1 cellular context compared by ENCODE assay signal in genomic region chr2:238263204-238264071, GRCh38.
TF ChIP-seq lines count a peak whose summit lies in the region.

No MANE protein-coding gene starts in this region.

TF ChIP-seq in HepG2, 621 proteins besides CTCF, POLR2A, EP300 and RAD21 (continued from another document and continues in another):
- TF ChIP-seq ZNF841 (CRISPR knock-in tag; IDR thresholded peaks at IDR 0.05; ENCODE audit: borderline replicate concordance) (no peak), MAZ (IDR thresholded peaks at IDR 0.05; ENCODE audit: borderline replicate concordance, low read depth, low read length) (no peak), MAZ (CRISPR knock-in tag; IDR thresholded peaks at IDR 0.05; ENCODE audit: low read depth) (0 out of 2 replicates have a peak, but pooled peaks have one; percentile 47), FOXC1 (CRISPR knock-in tag; IDR thresholded peaks at IDR 0.05; ENCODE audit: borderline replicate concordance) (no peak), ZNF607 (CRISPR knock-in tag; IDR thresholded peaks at IDR 0.05; ENCODE audit: borderline replicate concordance) (0 out of 2 replicates have a peak, but pooled peaks have one; percentile 19), ZNF296 (CRISPR knock-in tag; conservative IDR thresholded peaks at IDR 0.05) (no peak), NKX3-1 (CRISPR knock-in tag; IDR thresholded peaks at IDR 0.05) (peak; percentile 71; the same call in 1 of the 2 replicates), NR0B2 (CRISPR knock-in tag; IDR thresholded peaks at IDR 0.05) (no peak), SP2 (CRISPR knock-in tag; IDR thresholded peaks at IDR 0.05) (no peak), HES4 (CRISPR knock-in tag; IDR thresholded peaks at IDR 0.05; ENCODE audit: borderline replicate concordance) (no peak), DNMT3B (CRISPR knock-in tag; conservative IDR thresholded peaks at IDR 0.05) (no peak; the same call in 1 of the 2 replicates), ZBTB46 (CRISPR knock-in tag; IDR thresholded peaks at IDR 0.05; ENCODE audit: borderline replicate concordance) (no peak), JARID2 (CRISPR knock-in tag; IDR thresholded peaks at IDR 0.05; ENCODE audit: insufficient replicate concordance) (no peak), ARHGAP35 (CRISPR knock-in tag; IDR thresholded peaks at IDR 0.05; ENCODE audit: borderline replicate concordance) (no peak), HOXA7 (CRISPR knock-in tag; IDR thresholded peaks at IDR 0.05) (no peak), ZNF138 (CRISPR knock-in tag; IDR thresholded peaks at IDR 0.05; ENCODE audit: low read depth) (no peak), LCORL (IDR thresholded peaks at IDR 0.05) (no peak), LCORL (CRISPR knock-in tag; IDR thresholded peaks at IDR 0.05) (peak; percentile 78; the same call in 1 of the 2 replicates), ZNF674 (CRISPR knock-in tag; IDR thresholded peaks at IDR 0.05; ENCODE audit: low read depth) (no peak), ZNF383 (CRISPR knock-in tag; IDR thresholded peaks at IDR 0.05; ENCODE audit: borderline replicate concordance) (no peak), HOXA5 (CRISPR knock-in tag; IDR thresholded peaks at IDR 0.05) (0 out of 2 replicates have a peak, but pooled peaks have one; percentile 61), ZNF788 (CRISPR knock-in tag; IDR thresholded peaks at IDR 0.05; ENCODE audit: borderline replicate concordance) (peak; percentile 87; the same call in 1 of the 2 replicates), AGO1 (IDR thresholded peaks at IDR 0.05; ENCODE audit: low read depth, low read length, poor library complexity, severe bottlenecking) (no peak), ZBTB44 (CRISPR knock-in tag; IDR thresholded peaks at IDR 0.05) (no peak), BHLHE40 (IDR thresholded peaks at IDR 0.05; ENCODE audit: low read length) (peak; percentile 71), CREB1 (IDR thresholded peaks at IDR 0.05) (no peak), CREB1 (CRISPR knock-in tag; IDR thresholded peaks at IDR 0.05) (no peak), PCBP2 (optimal IDR thresholded peaks at IDR 0.05; ENCODE audit: low read depth, low read length, poor library complexity, severe bottlenecking) (peak; percentile 99), NFIC (IDR thresholded peaks at IDR 0.05; ENCODE audit: low read length) (no peak), ZNF180 (CRISPR knock-in tag; IDR thresholded peaks at IDR 0.05; ENCODE audit: borderline replicate concordance, low read depth) (no peak), NFKB2 (CRISPR knock-in tag; IDR thresholded peaks at IDR 0.05; ENCODE audit: borderline replicate concordance) (peak; percentile 75; the same call in 1 of the 2 replicates), GATA4 (IDR thresholded peaks at IDR 0.05; ENCODE audit: borderline replicate concordance, low read depth) (no peak), ZEB1 (IDR thresholded peaks at IDR 0.05; ENCODE audit: insufficient replicate concordance, low read depth) (peak; percentile 68), ELF3 (CRISPR knock-in tag; IDR thresholded peaks at IDR 0.05) (peak; percentile 76), KLF11 (CRISPR knock-in tag; IDR thresholded peaks at IDR 0.05) (no peak), ZNF83 (CRISPR knock-in tag; IDR thresholded peaks at IDR 0.05; ENCODE audit: borderline replicate concordance) (no peak), FOXA3 (CRISPR knock-in tag; IDR thresholded peaks at IDR 0.05) (peak; percentile 76), RFX5 (IDR thresholded peaks at IDR 0.05; ENCODE audit: low read depth, low read length) (no peak), ZNF839 (CRISPR knock-in tag; IDR thresholded peaks at IDR 0.05; ENCODE audit: borderline replicate concordance) (no peak)
- TF ChIP-seq, protein P1, sequence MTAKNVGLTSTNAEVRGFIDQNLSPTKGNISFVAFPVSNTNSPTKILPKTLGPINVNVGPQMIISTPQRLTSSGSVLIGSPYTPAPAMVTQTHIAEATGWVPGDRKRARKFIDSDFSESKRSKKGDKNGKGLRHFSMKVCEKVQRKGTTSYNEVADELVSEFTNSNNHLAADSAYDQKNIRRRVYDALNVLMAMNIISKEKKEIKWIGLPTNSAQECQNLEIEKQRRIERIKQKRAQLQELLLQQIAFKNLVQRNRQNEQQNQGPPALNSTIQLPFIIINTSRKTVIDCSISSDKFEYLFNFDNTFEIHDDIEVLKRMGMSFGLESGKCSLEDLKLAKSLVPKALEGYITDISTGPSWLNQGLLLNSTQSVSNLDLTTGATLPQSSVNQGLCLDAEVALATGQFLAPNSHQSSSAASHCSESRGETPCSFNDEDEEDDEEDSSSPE (CRISPR knock-in tag; IDR thresholded peaks at IDR 0.05): 0 out of 2 replicates have a peak, but pooled peaks have one; percentile 12
- TF ChIP-seq, protein P2, sequence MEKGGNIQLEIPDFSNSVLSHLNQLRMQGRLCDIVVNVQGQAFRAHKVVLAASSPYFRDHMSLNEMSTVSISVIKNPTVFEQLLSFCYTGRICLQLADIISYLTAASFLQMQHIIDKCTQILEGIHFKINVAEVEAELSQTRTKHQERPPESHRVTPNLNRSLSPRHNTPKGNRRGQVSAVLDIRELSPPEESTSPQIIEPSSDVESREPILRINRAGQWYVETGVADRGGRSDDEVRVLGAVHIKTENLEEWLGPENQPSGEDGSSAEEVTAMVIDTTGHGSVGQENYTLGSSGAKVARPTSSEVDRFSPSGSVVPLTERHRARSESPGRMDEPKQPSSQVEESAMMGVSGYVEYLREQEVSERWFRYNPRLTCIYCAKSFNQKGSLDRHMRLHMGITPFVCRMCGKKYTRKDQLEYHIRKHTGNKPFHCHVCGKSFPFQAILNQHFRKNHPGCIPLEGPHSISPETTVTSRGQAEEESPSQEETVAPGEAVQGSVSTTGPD (CRISPR knock-in tag; IDR thresholded peaks at IDR 0.05): no peak
- TF ChIP-seq, protein P3, sequence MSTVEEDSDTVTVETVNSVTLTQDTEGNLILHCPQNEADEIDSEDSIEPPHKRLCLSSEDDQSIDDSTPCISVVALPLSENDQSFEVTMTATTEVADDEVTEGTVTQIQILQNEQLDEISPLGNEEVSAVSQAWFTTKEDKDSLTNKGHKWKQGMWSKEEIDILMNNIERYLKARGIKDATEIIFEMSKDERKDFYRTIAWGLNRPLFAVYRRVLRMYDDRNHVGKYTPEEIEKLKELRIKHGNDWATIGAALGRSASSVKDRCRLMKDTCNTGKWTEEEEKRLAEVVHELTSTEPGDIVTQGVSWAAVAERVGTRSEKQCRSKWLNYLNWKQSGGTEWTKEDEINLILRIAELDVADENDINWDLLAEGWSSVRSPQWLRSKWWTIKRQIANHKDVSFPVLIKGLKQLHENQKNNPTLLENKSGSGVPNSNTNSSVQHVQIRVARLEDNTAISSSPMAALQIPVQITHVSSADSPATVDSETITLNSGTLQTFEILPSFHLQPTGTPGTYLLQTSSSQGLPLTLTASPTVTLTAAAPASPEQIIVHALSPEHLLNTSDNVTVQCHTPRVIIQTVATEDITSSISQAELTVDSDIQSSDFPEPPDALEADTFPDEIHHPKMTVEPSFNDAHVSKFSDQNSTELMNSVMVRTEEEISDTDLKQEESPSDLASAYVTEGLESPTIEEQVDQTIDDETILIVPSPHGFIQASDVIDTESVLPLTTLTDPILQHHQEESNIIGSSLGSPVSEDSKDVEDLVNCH (CRISPR knock-in tag; IDR thresholded peaks at IDR 0.05): no peak
- TF ChIP-seq, protein P4, sequence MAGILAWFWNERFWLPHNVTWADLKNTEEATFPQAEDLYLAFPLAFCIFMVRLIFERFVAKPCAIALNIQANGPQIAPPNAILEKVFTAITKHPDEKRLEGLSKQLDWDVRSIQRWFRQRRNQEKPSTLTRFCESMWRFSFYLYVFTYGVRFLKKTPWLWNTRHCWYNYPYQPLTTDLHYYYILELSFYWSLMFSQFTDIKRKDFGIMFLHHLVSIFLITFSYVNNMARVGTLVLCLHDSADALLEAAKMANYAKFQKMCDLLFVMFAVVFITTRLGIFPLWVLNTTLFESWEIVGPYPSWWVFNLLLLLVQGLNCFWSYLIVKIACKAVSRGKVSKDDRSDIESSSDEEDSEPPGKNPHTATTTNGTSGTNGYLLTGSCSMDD (CRISPR knock-in tag; IDR thresholded peaks at IDR 0.05): no peak
- TF ChIP-seq, protein P5, sequence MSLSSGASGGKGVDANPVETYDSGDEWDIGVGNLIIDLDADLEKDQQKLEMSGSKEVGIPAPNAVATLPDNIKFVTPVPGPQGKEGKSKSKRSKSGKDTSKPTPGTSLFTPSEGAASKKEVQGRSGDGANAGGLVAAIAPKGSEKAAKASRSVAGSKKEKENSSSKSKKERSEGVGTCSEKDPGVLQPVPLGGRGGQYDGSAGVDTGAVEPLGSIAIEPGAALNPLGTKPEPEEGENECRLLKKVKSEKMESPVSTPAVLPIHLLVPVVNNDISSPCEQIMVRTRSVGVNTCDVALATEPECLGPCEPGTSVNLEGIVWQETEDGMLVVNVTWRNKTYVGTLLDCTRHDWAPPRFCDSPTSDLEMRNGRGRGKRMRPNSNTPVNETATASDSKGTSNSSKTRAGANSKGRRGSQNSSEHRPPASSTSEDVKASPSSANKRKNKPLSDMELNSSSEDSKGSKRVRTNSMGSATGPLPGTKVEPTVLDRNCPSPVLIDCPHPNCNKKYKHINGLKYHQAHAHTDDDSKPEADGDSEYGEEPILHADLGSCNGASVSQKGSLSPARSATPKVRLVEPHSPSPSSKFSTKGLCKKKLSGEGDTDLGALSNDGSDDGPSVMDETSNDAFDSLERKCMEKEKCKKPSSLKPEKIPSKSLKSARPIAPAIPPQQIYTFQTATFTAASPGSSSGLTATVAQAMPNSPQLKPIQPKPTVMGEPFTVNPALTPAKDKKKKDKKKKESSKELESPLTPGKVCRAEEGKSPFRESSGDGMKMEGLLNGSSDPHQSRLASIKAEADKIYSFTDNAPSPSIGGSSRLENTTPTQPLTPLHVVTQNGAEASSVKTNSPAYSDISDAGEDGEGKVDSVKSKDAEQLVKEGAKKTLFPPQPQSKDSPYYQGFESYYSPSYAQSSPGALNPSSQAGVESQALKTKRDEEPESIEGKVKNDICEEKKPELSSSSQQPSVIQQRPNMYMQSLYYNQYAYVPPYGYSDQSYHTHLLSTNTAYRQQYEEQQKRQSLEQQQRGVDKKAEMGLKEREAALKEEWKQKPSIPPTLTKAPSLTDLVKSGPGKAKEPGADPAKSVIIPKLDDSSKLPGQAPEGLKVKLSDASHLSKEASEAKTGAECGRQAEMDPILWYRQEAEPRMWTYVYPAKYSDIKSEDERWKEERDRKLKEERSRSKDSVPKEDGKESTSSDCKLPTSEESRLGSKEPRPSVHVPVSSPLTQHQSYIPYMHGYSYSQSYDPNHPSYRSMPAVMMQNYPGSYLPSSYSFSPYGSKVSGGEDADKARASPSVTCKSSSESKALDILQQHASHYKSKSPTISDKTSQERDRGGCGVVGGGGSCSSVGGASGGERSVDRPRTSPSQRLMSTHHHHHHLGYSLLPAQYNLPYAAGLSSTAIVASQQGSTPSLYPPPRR (CRISPR knock-in tag; IDR thresholded peaks at IDR 0.05; ENCODE audit: borderline replicate concordance): 0 out of 2 replicates have a peak, but pooled peaks have one; percentile 62
- TF ChIP-seq, protein P6, sequence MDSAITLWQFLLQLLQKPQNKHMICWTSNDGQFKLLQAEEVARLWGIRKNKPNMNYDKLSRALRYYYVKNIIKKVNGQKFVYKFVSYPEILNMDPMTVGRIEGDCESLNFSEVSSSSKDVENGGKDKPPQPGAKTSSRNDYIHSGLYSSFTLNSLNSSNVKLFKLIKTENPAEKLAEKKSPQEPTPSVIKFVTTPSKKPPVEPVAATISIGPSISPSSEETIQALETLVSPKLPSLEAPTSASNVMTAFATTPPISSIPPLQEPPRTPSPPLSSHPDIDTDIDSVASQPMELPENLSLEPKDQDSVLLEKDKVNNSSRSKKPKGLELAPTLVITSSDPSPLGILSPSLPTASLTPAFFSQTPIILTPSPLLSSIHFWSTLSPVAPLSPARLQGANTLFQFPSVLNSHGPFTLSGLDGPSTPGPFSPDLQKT (CRISPR knock-in tag; IDR thresholded peaks at IDR 0.05; ENCODE audit: borderline replicate concordance): no peak
- TF ChIP-seq, protein P7, sequence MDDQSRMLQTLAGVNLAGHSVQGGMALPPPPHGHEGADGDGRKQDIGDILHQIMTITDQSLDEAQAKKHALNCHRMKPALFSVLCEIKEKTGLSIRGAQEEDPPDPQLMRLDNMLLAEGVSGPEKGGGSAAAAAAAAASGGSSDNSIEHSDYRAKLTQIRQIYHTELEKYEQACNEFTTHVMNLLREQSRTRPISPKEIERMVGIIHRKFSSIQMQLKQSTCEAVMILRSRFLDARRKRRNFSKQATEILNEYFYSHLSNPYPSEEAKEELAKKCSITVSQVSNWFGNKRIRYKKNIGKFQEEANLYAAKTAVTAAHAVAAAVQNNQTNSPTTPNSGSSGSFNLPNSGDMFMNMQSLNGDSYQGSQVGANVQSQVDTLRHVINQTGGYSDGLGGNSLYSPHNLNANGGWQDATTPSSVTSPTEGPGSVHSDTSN (CRISPR knock-in tag; IDR thresholded peaks at IDR 0.05; ENCODE audit: borderline replicate concordance): no peak
